1 cellular context compared by ENCODE assay signal in genomic region chr5:131635755-131636479, GRCh38.
TF ChIP-seq lines count a peak whose summit lies in the region.

No MANE protein-coding gene starts in this region.

TF ChIP-seq in K562, 482 proteins besides CTCF, POLR2A, EP300 and RAD21 (continued from another document and continues in another):
- TF ChIP-seq, protein P1, sequence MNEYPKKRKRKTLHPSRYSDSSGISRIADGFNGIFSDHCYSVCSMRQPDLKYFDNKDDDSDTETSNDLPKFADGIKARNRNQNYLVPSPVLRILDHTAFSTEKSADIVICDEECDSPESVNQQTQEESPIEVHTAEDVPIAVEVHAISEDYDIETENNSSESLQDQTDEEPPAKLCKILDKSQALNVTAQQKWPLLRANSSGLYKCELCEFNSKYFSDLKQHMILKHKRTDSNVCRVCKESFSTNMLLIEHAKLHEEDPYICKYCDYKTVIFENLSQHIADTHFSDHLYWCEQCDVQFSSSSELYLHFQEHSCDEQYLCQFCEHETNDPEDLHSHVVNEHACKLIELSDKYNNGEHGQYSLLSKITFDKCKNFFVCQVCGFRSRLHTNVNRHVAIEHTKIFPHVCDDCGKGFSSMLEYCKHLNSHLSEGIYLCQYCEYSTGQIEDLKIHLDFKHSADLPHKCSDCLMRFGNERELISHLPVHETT (CRISPR knock-in tag; conservative IDR thresholded peaks at IDR 0.05 in 1 of 2, IDR thresholded peaks at IDR 0.05 in 1 of 2) = peak in 1 of 2 experiments; percentile 16; a peak in 1 of 4 replicates
- TF ChIP-seq HIVEP1 (CRISPR knock-in tag; IDR thresholded peaks at IDR 0.05) = no peak
- TF ChIP-seq ZNF24 (IDR thresholded peaks at IDR 0.05) = no peak
- TF ChIP-seq CC2D1A (IDR thresholded peaks at IDR 0.05) = no peak
- no peak for TF ChIP-seq LEF1 (IDR thresholded peaks at IDR 0.05)
- TF ChIP-seq GTF2F1 (IDR thresholded peaks at IDR 0.05; ENCODE audit: low read depth, low read length) = no peak
- TF ChIP-seq DDX20 (tag; IDR thresholded peaks at IDR 0.05; ENCODE audit: low read depth) = no peak
- TF ChIP-seq HMGXB4 (CRISPR knock-in tag; IDR thresholded peaks at IDR 0.05) = peak; percentile 82; the same call in 1 of the 2 replicates
- TF ChIP-seq, protein P2, sequence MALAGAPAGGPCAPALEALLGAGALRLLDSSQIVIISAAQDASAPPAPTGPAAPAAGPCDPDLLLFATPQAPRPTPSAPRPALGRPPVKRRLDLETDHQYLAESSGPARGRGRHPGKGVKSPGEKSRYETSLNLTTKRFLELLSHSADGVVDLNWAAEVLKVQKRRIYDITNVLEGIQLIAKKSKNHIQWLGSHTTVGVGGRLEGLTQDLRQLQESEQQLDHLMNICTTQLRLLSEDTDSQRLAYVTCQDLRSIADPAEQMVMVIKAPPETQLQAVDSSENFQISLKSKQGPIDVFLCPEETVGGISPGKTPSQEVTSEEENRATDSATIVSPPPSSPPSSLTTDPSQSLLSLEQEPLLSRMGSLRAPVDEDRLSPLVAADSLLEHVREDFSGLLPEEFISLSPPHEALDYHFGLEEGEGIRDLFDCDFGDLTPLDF (CRISPR knock-in tag; IDR thresholded peaks at IDR 0.05) = peak; percentile 79; the same call in 1 of the 2 replicates
- peak; percentile 10; the same call in 1 of the 2 replicates for TF ChIP-seq FOSL1 (tag; conservative IDR thresholded peaks at IDR 0.05)
- no peak for TF ChIP-seq PTTG1 (tag; IDR thresholded peaks at IDR 0.05; ENCODE audit: low read depth)
- TF ChIP-seq ARNT (IDR thresholded peaks at IDR 0.05) = peak in 1 of 2 experiments; percentile 11; a peak in 2 of 4 replicates
- TF ChIP-seq, protein P3, sequence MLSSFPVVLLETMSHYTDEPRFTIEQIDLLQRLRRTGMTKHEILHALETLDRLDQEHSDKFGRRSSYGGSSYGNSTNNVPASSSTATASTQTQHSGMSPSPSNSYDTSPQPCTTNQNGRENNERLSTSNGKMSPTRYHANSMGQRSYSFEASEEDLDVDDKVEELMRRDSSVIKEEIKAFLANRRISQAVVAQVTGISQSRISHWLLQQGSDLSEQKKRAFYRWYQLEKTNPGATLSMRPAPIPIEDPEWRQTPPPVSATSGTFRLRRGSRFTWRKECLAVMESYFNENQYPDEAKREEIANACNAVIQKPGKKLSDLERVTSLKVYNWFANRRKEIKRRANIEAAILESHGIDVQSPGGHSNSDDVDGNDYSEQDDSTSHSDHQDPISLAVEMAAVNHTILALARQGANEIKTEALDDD (IDR thresholded peaks at IDR 0.05) = no peak
- TF ChIP-seq, protein P4, sequence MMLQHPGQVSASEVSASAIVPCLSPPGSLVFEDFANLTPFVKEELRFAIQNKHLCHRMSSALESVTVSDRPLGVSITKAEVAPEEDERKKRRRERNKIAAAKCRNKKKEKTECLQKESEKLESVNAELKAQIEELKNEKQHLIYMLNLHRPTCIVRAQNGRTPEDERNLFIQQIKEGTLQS (IDR thresholded peaks at IDR 0.05) = peak; percentile 84
- TF ChIP-seq, protein P4 (CRISPR knock-in tag; conservative IDR thresholded peaks at IDR 0.05) = peak; percentile 77; the same call in 1 of the 2 replicates
- TF ChIP-seq SP2 (IDR thresholded peaks at IDR 0.05; ENCODE audit: extremely low read depth, low read depth, low read length, poor library complexity, severe bottlenecking) = no peak
- TF ChIP-seq ZFP1 (CRISPR knock-in tag; IDR thresholded peaks at IDR 0.05) = no peak
- TF ChIP-seq KLF10 (CRISPR knock-in tag; IDR thresholded peaks at IDR 0.05) = no peak
- TF ChIP-seq ZNF668 (CRISPR knock-in tag; IDR thresholded peaks at IDR 0.05) = no peak
- TF ChIP-seq, protein P5, sequence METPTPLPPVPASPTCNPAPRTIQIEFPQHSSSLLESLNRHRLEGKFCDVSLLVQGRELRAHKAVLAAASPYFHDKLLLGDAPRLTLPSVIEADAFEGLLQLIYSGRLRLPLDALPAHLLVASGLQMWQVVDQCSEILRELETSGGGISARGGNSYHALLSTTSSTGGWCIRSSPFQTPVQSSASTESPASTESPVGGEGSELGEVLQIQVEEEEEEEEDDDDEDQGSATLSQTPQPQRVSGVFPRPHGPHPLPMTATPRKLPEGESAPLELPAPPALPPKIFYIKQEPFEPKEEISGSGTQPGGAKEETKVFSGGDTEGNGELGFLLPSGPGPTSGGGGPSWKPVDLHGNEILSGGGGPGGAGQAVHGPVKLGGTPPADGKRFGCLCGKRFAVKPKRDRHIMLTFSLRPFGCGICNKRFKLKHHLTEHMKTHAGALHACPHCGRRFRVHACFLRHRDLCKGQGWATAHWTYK (CRISPR knock-in tag; IDR thresholded peaks at IDR 0.05) = no peak
- TF ChIP-seq ZNF41 (CRISPR knock-in tag; conservative IDR thresholded peaks at IDR 0.05) = peak; percentile 64; the same call in 1 of the 2 replicates
- TF ChIP-seq, protein P6, sequence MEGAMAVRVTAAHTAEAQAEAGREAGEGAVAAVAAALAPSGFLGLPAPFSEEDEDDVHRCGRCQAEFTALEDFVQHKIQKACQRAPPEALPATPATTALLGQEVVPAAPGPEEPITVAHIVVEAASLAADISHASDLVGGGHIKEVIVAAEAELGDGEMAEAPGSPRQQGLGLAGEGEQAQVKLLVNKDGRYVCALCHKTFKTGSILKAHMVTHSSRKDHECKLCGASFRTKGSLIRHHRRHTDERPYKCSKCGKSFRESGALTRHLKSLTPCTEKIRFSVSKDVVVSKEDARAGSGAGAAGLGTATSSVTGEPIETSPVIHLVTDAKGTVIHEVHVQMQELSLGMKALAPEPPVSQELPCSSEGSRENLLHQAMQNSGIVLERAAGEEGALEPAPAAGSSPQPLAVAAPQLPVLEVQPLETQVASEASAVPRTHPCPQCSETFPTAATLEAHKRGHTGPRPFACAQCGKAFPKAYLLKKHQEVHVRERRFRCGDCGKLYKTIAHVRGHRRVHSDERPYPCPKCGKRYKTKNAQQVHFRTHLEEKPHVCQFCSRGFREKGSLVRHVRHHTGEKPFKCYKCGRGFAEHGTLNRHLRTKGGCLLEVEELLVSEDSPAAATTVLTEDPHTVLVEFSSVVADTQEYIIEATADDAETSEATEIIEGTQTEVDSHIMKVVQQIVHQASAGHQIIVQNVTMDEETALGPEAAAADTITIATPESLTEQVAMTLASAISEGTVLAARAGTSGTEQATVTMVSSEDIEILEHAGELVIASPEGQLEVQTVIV (CRISPR knock-in tag; IDR thresholded peaks at IDR 0.05; ENCODE audit: borderline replicate concordance) = no peak
- no peak; the same call in 1 of the 2 replicates for TF ChIP-seq SMAD4 (CRISPR knock-in tag; conservative IDR thresholded peaks at IDR 0.05)
- no peak for TF ChIP-seq POLR2G (IDR thresholded peaks at IDR 0.05; ENCODE audit: low read depth, low read length)
- peak; percentile 62; the same call in 1 of the 2 replicates for TF ChIP-seq ZNF324 (CRISPR knock-in tag; IDR thresholded peaks at IDR 0.05)
- TF ChIP-seq PHF8 (IDR thresholded peaks at IDR 0.05; ENCODE audit: borderline replicate concordance, low read length) = no peak
- TF ChIP-seq MEIS2 (IDR thresholded peaks at IDR 0.05; ENCODE audit: partially characterized antibody) = peak; percentile 58
- no peak for TF ChIP-seq CBX3 (IDR thresholded peaks at IDR 0.05; ENCODE audit: borderline replicate concordance in 1 of 2, low read length in 2 of 2)
- peak; percentile 66; the same call in 1 of the 2 replicates for TF ChIP-seq NR2F6 (CRISPR knock-in tag; IDR thresholded peaks at IDR 0.05)
- 0 out of 2 replicates have a peak, but pooled peaks have one; percentile 71 for TF ChIP-seq ZNF695 (CRISPR knock-in tag; IDR thresholded peaks at IDR 0.05)
- TF ChIP-seq TAF1 (IDR thresholded peaks at IDR 0.05; ENCODE audit: control insufficient read depth, extremely low read depth, insufficient read depth, low read length, severe bottlenecking) = no peak
- TF ChIP-seq, protein P7, sequence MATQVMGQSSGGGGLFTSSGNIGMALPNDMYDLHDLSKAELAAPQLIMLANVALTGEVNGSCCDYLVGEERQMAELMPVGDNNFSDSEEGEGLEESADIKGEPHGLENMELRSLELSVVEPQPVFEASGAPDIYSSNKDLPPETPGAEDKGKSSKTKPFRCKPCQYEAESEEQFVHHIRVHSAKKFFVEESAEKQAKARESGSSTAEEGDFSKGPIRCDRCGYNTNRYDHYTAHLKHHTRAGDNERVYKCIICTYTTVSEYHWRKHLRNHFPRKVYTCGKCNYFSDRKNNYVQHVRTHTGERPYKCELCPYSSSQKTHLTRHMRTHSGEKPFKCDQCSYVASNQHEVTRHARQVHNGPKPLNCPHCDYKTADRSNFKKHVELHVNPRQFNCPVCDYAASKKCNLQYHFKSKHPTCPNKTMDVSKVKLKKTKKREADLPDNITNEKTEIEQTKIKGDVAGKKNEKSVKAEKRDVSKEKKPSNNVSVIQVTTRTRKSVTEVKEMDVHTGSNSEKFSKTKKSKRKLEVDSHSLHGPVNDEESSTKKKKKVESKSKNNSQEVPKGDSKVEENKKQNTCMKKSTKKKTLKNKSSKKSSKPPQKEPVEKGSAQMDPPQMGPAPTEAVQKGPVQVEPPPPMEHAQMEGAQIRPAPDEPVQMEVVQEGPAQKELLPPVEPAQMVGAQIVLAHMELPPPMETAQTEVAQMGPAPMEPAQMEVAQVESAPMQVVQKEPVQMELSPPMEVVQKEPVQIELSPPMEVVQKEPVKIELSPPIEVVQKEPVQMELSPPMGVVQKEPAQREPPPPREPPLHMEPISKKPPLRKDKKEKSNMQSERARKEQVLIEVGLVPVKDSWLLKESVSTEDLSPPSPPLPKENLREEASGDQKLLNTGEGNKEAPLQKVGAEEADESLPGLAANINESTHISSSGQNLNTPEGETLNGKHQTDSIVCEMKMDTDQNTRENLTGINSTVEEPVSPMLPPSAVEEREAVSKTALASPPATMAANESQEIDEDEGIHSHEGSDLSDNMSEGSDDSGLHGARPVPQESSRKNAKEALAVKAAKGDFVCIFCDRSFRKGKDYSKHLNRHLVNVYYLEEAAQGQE (CRISPR knock-in tag; IDR thresholded peaks at IDR 0.05; ENCODE audit: low read depth) = 0 out of 2 replicates have a peak, but pooled peaks have one; percentile 54
- no peak for TF ChIP-seq ZNF133 (CRISPR knock-in tag; IDR thresholded peaks at IDR 0.05)
- peak; percentile 41; the same call in 1 of the 2 replicates for TF ChIP-seq ZNF23 (CRISPR knock-in tag; IDR thresholded peaks at IDR 0.05)
- peak; percentile 47; the same call in 1 of the 2 replicates for TF ChIP-seq SMARCA4 (IDR thresholded peaks at IDR 0.05)
- no peak for TF ChIP-seq RBM39 (optimal IDR thresholded peaks at IDR 0.05; ENCODE audit: low read depth, low read length)
- TF ChIP-seq ZNF780A (CRISPR knock-in tag; IDR thresholded peaks at IDR 0.05) = no peak
- TF ChIP-seq FOXJ2 (tag; IDR thresholded peaks at IDR 0.05) = peak; percentile 45
- TF ChIP-seq PBX2 (CRISPR knock-in tag; IDR thresholded peaks at IDR 0.05; ENCODE audit: low read depth) = no peak
- peak; percentile 44 for TF ChIP-seq PBX2 (tag; conservative IDR thresholded peaks at IDR 0.05; ENCODE audit: low read depth)
- TF ChIP-seq RNF2 (IDR thresholded peaks at IDR 0.05) = no peak
- TF ChIP-seq E2F3 (CRISPR knock-in tag; IDR thresholded peaks at IDR 0.05) = no peak; the same call in 1 of the 2 replicates
- 0 out of 2 replicates have a peak, but pooled peaks have one; percentile 37 for TF ChIP-seq MECOM (CRISPR knock-in tag; IDR thresholded peaks at IDR 0.05)
- no peak for TF ChIP-seq THRB (CRISPR knock-in tag; conservative IDR thresholded peaks at IDR 0.05)
- TF ChIP-seq ZNF644 (tag; IDR thresholded peaks at IDR 0.05; ENCODE audit: low read depth) = peak; percentile 68; the same call in 1 of the 2 replicates
- TF ChIP-seq ZNF3 (CRISPR knock-in tag; IDR thresholded peaks at IDR 0.05) = no peak
